ENCODE assay signal across 9 cellular contexts in genomic region chr6:119978274-119978889, GRCh38.
DNase-seq lines count a peak whose midpoint lies in the region; ATAC-seq and TF ChIP-seq lines count a peak whose summit lies in the region.
"Had no signal": no experiment of that assay in that cellular context is flagged by ENCODE, and none has a peak within 500 bp of the region (broad histone marks: within the 10 kb centered on the region; RNA-seq: fewer than 3 reads in every experiment).

No MANE protein-coding gene starts in this region.

- H3K27me3 Mint-ChIP-seq in neural crest cell (ENCODE audit: low read depth) = no peaks in the 10 kb centered on the region
- H3K27me3 Mint-ChIP-seq: activated naive CD4-positive, alpha-beta T cell treated with anti-CD3 and anti-CD28 coated beads, Interleukin-2, amount 50 U/mL, for 24 hours had no signal

- TF ChIP-seq POLR2A in body of pancreas (IDR thresholded peaks at IDR 0.05) = no peak
- no peak for TF ChIP-seq POLR2A in gastroesophageal sphincter (IDR thresholded peaks at IDR 0.05)

- TF ChIP-seq EP300 in gastroesophageal sphincter (IDR thresholded peaks at IDR 0.05) = no peak

- H3K27ac ChIP-seq in left ventricle myocardium inferior (replicated peaks) (no peak overlapping the region), body of pancreas (no peak overlapping the region), gastroesophageal sphincter (no peak overlapping the region)

- WGBS in body of pancreas, 2 donors = 81 to 82% methylated on average over 2 of the region's 2 CpGs
- WGBS in gastroesophageal sphincter (ENCODE audit: low coverage in 1 of 2), 2 donors = 79 to 92% methylated on average over 2 of the region's 2 CpGs

- H3K4me1 Mint-ChIP-seq in neural crest cell = peaks cover 3% of the 10 kb centered on the region
- H3K4me1 Mint-ChIP-seq: activated naive CD4-positive, alpha-beta T cell treated with anti-CD3 and anti-CD28 coated beads, Interleukin-2, amount 50 U/mL, for 24 hours had no signal

- H3K4me3 Mint-ChIP-seq in neural crest cell = no peak overlapping the region
- H3K4me3 Mint-ChIP-seq: activated naive CD4-positive, alpha-beta T cell treated with anti-CD3 and anti-CD28 coated beads, Interleukin-2, amount 50 U/mL, for 24 hours had no signal

- H3K9me3 ChIP-seq in left ventricle myocardium inferior (replicated peaks) (no peaks in the 10 kb centered on the region), body of pancreas (no peaks in the 10 kb centered on the region), gastroesophageal sphincter (no peaks in the 10 kb centered on the region)

- intact Hi-C loops in left ventricle myocardium inferior (cut with micrococcal nuclease) = no loop called here
- intact Hi-C loops in left cardiac atrium (cut with DNase I) = no loop called here
- intact Hi-C loops in body of pancreas (cut with DNase I) = no loop called here

- H3K36me3 ChIP-seq in left ventricle myocardium inferior (no peaks in the 10 kb centered on the region), body of pancreas (replicated peaks in 1 of 2; ENCODE audit: insufficient read depth in 1 of 2, low read depth in 2 of 2) (no peaks in the 10 kb centered on the region), gastroesophageal sphincter (no peaks in the 10 kb centered on the region)

- DNase-seq in left ventricle myocardium inferior (no peak), left cardiac atrium (no peak), body of pancreas (peak; percentile 24 to 59 (median 28)), neural crest cell (ENCODE audit: low read depth, low spot score) (no peak), medulla oblongata (ENCODE audit: extremely low spot score) (no peak)

- TF ChIP-seq CTCF in left ventricle myocardium inferior (IDR thresholded peaks at IDR 0.05; ENCODE audit: borderline replicate concordance) = peak; percentile 55
- peak in 6 of 7 experiments; percentile 37 to 54 (median 42) for TF ChIP-seq CTCF in body of pancreas (IDR thresholded peaks at IDR 0.05)
- TF ChIP-seq CTCF in neural crest cell (conservative IDR thresholded peaks at IDR 0.05) = peak; percentile 70
- peak in 2 of 4 experiments; percentile 42 to 48 for TF ChIP-seq CTCF in gastroesophageal sphincter (IDR thresholded peaks at IDR 0.05)

- no peaks in the 10 kb centered on the region for H3K9me3 Mint-ChIP-seq in neural crest cell
- H3K9me3 Mint-ChIP-seq: activated naive CD4-positive, alpha-beta T cell treated with anti-CD3 and anti-CD28 coated beads, Interleukin-2, amount 50 U/mL, for 24 hours had no signal

- no peaks in the 10 kb centered on the region for H3K4me1 ChIP-seq in left ventricle myocardium inferior
- no peaks in the 10 kb centered on the region for H3K4me1 ChIP-seq in body of pancreas
- H3K4me1 ChIP-seq in gastroesophageal sphincter = no peaks in the 10 kb centered on the region

- ATAC-seq in left cardiac atrium = no peak
- peak; percentile 56 for ATAC-seq in HG03521 (IDR thresholded peaks at IDR 0.05; ENCODE audit: unreplicated experiment)
- ATAC-seq in body of pancreas = no peak
- ATAC-seq in GM21526 (IDR thresholded peaks at IDR 0.05; ENCODE audit: low FRiP score, unreplicated experiment) = no peak
- no peak for ATAC-seq in gastroesophageal sphincter

- H3K4me3 ChIP-seq in left ventricle myocardium inferior = no peak overlapping the region
- no peak overlapping the region for H3K4me3 ChIP-seq in body of pancreas
- no peak overlapping the region for H3K4me3 ChIP-seq in gastroesophageal sphincter

- H3K27me3 ChIP-seq in left ventricle myocardium inferior (ENCODE audit: low read depth) = no peaks in the 10 kb centered on the region
- no peaks in the 10 kb centered on the region for H3K27me3 ChIP-seq in body of pancreas
- no peaks in the 10 kb centered on the region for H3K27me3 ChIP-seq in gastroesophageal sphincter

- H3K27ac Mint-ChIP-seq in neural crest cell (ENCODE audit: unreplicated experiment) = no peak overlapping the region
- H3K27ac Mint-ChIP-seq: activated naive CD4-positive, alpha-beta T cell treated with anti-CD3 and anti-CD28 coated beads, Interleukin-2, amount 50 U/mL, for 24 hours had no signal

- H3K36me3 Mint-ChIP-seq in neural crest cell (ENCODE audit: low read depth) = no peaks in the 10 kb centered on the region
- H3K36me3 Mint-ChIP-seq: activated naive CD4-positive, alpha-beta T cell treated with anti-CD3 and anti-CD28 coated beads, Interleukin-2, amount 50 U/mL, for 24 hours had no signal

Comparison
In these comparisons a context has a peak if more than half of its experiments do, and no peak if none do; other contexts are left out.
1. DNase-seq: peak in body of pancreas (4 of 4); none in left ventricle myocardium inferior (single experiment), left cardiac atrium (single experiment), neural crest cell (single experiment) and medulla oblongata (single experiment).